8 cellular contexts compared by ENCODE assay signal in the genomic region with DNA sequence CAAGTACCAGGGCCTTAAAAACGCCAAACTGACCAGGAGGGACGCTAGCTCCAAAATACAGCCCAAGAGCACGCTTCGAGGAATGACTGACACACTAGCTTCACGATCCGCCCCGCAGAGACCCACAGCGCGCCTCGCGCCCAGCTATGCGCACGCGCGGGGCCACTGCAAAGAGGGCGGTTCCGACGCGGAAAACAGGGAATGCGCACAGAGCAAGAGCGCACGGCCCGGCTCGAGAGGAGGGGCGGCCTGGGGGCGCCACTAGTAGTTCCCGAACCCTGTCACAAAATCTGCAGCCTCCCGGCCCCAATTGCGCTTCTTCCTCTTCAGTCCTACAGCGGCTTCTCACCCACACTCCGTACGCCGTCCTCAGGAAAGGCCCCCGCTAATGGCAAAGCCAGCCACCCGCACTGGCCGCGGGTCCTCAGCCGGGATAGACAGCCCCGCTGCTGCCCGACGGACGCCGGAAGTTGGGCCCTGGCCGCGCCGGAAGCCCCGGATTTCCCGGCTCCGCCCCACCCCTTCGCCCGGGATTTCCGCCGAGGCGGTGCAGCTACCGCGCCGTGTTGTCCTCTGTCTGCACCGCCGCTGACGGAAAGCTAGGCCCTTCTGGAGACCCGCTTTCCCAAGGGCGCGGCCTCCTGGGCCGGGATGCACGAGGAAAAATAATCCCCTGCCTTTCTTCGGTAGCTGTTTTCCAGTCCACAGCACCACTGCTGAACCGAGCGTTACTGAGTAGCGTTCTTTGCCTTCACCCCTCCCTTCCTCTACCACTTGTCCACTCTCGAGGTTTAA. TPM values are rescaled to one million over a fixed set of nuclear protein-coding genes. Genes with fewer than 3 reads are reported as not detected.
DNase-seq lines count a peak whose midpoint lies in the region; ATAC-seq, FAIRE-seq and TF ChIP-seq lines count a peak whose summit lies in the region.

A gene with protein sequence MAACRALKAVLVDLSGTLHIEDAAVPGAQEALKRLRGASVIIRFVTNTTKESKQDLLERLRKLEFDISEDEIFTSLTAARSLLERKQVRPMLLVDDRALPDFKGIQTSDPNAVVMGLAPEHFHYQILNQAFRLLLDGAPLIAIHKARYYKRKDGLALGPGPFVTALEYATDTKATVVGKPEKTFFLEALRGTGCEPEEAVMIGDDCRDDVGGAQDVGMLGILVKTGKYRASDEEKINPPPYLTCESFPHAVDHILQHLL (minus strand): TSS at position 472 of the 795 bp plus-strand sequence. CDS start 14,061 bp downstream, outside the sequence.

- peak; percentile 88 for FAIRE-seq in GM12892 (lab: Jason Lieb, UNC)
- FAIRE-seq in urothelium cell line (lab: Jason Lieb, UNC) = no peak

- peak; percentile 63 for DNase-seq in GM12892 (ENCODE audit: insufficient read length)
- peak; percentile 67 to 95 (median 94) for DNase-seq in NCI-H1417 (lab: John Stamatoyannopoulos, UW)
- DNase-seq in T-helper 17 cell = peak; percentile 51 to 63 (median 62)
- peak; percentile 30 to 91 (median 81) for DNase-seq in amygdala (lab: John Stamatoyannopoulos, UW)
- DNase-seq in left ventricle myocardium superior = peak; percentile 93
- peak; percentile 26 for DNase-seq in pulmonary artery endothelial cell (ENCODE audit: low read depth, low spot score)
- peak; percentile 87 for DNase-seq in urothelium cell line (ENCODE audit: low spot score)

- H3K4me1 Mint-ChIP-seq in T-helper 17 cell = peaks cover 43% of the 10 kb centered on the region

- H3K27me3 Mint-ChIP-seq in T-helper 17 cell = no peaks in the 10 kb centered on the region

- H3K4me3 Mint-ChIP-seq in T-helper 17 cell = peak within 1 kb of the TSS; percentile 99

- TF ChIP-seq POLR2A in GM12892 (IDR thresholded peaks at IDR 0.05; ENCODE audit: low read depth, low read length) = peak; percentile 87

- intact Hi-C loops in left ventricle myocardium superior (cut with micrococcal nuclease) = no loop called here

- peaks cover 6% of the 10 kb centered on the region for H3K36me3 Mint-ChIP-seq in T-helper 17 cell (ENCODE audit: low read depth)

- no peaks in the 10 kb centered on the region for H3K9me3 ChIP-seq in T-helper 17 cell (ENCODE audit: control insufficient read depth, low read length, poor library complexity, severe bottlenecking)

- ATAC-seq in HG02759 (IDR thresholded peaks at IDR 0.05; ENCODE audit: unreplicated experiment) (peak; percentile 95), T-helper 17 cell (peak; percentile 83), left ventricle myocardium superior (peak; percentile 98)

- H3K27ac Mint-ChIP-seq in T-helper 17 cell = peak within 1 kb of the TSS; percentile 98

RNA-seq across cellular contexts. Expression of the gene that starts here (rescaled TPM):
- polyA plus RNA-seq in GM12892 (2012; ENCODE audit: missing spikeins) = 14.7 TPM
- total RNA-seq in T-helper 17 cell (10 to 100 TPM; 16.6 to 23.5 TPM), left ventricle myocardium superior (40.2 TPM), pulmonary artery endothelial cell (11.6 and 17.7 TPM in 2 replicates)

Comparison
In these comparisons a context has a peak if more than half of its experiments do, and no peak if none do; other contexts are left out.
1. Peak in every context shown above with its lines: DNase-seq and ATAC-seq.
2. DNase-seq: peak in every context shown above with its lines; median percentile 94 in NCI-H1417; 93 in left ventricle myocardium superior; 87 in urothelium cell line; 81 in amygdala; 63 in GM12892; 62 in T-helper 17 cell; 26 in pulmonary artery endothelial cell.